Comparison of ENCODE assay signal across 8 cellular contexts in genomic region chrX:136251042-136251991, GRCh38. TPM values are rescaled to one million over a fixed set of nuclear protein-coding genes. Genes with fewer than 3 reads are reported as not detected.
A peak's percentile ranks its signal among the peaks of the same experiment; 100 is the strongest.
DNase-seq lines count a peak whose midpoint lies in the region; ATAC-seq and TF ChIP-seq lines count a peak whose summit lies in the region.

MAP7D3 (minus strand) TSS chrX:136251400; CDS start chrX:136251358, 42 bp downstream.

- no peak within 1 kb of the TSS for H3K27ac Mint-ChIP-seq in endodermal cell

- H3K9me3 Mint-ChIP-seq in endodermal cell = peaks cover 40% of the 10 kb centered on the region

- no peaks in the 10 kb centered on the region for H3K27me3 Mint-ChIP-seq in endodermal cell (ENCODE audit: insufficient read depth)

- DNase-seq in SKM-1 (lab: John Stamatoyannopoulos, UW; ENCODE audit: unreplicated experiment) (peak; percentile 7), SKM-1 treated with dmso at 0.1 percent for 144 hours (lab: John Stamatoyannopoulos, UW; ENCODE audit: unreplicated experiment) (no peak), NCI-H510A treated with DMSO at 0.1 percent for 48 hours (lab: John Stamatoyannopoulos, UW) (peak; percentile 13), endodermal cell (peak; percentile 87), midbrain (lab: John Stamatoyannopoulos, UW) (peak; percentile 35)
- peak; percentile 81 for DNase-seq in activated CD8-positive, alpha-beta memory T cell treated with anti-CD3 and anti-CD28 coated beads for 24 hours
- peak; percentile 41 for DNase-seq in stimulated activated CD8-positive, alpha-beta memory T cell treated with anti-CD3 and anti-CD28 coated beads, Interleukin-4, amount 100 ng/mL, for 24 hours (ENCODE audit: low read depth)

- ATAC-seq in HG02981 (IDR thresholded peaks at IDR 0.05; ENCODE audit: unreplicated experiment) = peak; percentile 81

- no peaks in the 10 kb centered on the region for H3K9me3 ChIP-seq in endodermal cell (ENCODE audit: control insufficient read depth, low read length)

- H3K4me1 Mint-ChIP-seq in endodermal cell = peaks cover 2% of the 10 kb centered on the region

- TF ChIP-seq CTCF in endodermal cell (conservative IDR thresholded peaks at IDR 0.05) = no peak

- no peaks in the 10 kb centered on the region for H3K4me1 ChIP-seq in endodermal cell (ENCODE audit: control insufficient read depth, insufficient read depth, low read length)

- no peaks in the 10 kb centered on the region for H3K36me3 Mint-ChIP-seq in endodermal cell (ENCODE audit: low read depth)

- H3K4me3 Mint-ChIP-seq in endodermal cell = peak within 1 kb of the TSS; percentile 66

- peak within 1 kb of the TSS; percentile 84 for H3K4me3 ChIP-seq in endodermal cell (ENCODE audit: low read length)

- H3K27ac ChIP-seq in endodermal cell (ENCODE audit: low read depth, low read length) = no peak within 1 kb of the TSS

- no peaks in the 10 kb centered on the region for H3K36me3 ChIP-seq in endodermal cell (ENCODE audit: control insufficient read depth, insufficient read depth, low read length)

- H3K27me3 ChIP-seq in endodermal cell (ENCODE audit: control insufficient read depth, insufficient read depth, low read length, poor library complexity, severe bottlenecking) = no peaks in the 10 kb centered on the region

- 1% methylated on average over 72 of the region's 73 CpGs; no CpG with 5 or more reads in 1 of the 2 experiments for WGBS in endodermal cell (ENCODE audit: insufficient coverage in 1 of 2, insufficient read length in 1 of 2), 2 experiments

- no peak within 1 kb of the TSS for H3K9ac ChIP-seq in endodermal cell (ENCODE audit: extremely low read depth, low read length, poor library complexity, severe bottlenecking)

RNA-seq across cellular contexts. Expression of gene MAP7D3, which starts in this region (rescaled TPM):
- total RNA-seq in endodermal cell = 10 to 100 TPM; 12.3 to 14.2 TPM
- 12.3 TPM for polyA plus RNA-seq in endodermal cell (2013, experiment 1 of 2)
- 10.4 TPM for polyA plus RNA-seq in endodermal cell (2013, experiment 2 of 2)
